In genomic region chr16:3523281-3523680, GRCh38 we compare ENCODE assay signal across 1 cellular context.
A peak's percentile ranks its signal among the peaks of the same experiment; 100 is the strongest.
TF ChIP-seq lines count a peak whose summit lies in the region.

No MANE protein-coding gene starts in this region.

TF ChIP-seq in WTC11, 78 proteins besides CTCF, POLR2A, EP300 and RAD21 (continued from another document):
- TF ChIP-seq ZBTB43 (CRISPR knock-in tag; IDR thresholded peaks at IDR 0.05) = no peak
- no peak for TF ChIP-seq HMGA2 (CRISPR knock-in tag; IDR thresholded peaks at IDR 0.05)
- TF ChIP-seq MLX (CRISPR knock-in tag; IDR thresholded peaks at IDR 0.05) = no peak
- peak; percentile 72 for TF ChIP-seq GABPB1 (CRISPR knock-in tag; IDR thresholded peaks at IDR 0.05)
